Comparison of ENCODE assay signal across 12 cellular contexts in genomic region chr7:116216956-116217570, GRCh38. TPM values are rescaled to one million over a fixed set of nuclear protein-coding genes. Genes with fewer than 3 reads are reported as not detected.
DNase-seq lines count a peak whose midpoint lies in the region; ATAC-seq and TF ChIP-seq lines count a peak whose summit lies in the region.
"Had no signal": no experiment of that assay in that cellular context is flagged by ENCODE, and none has a peak within 500 bp of the region (broad histone marks: within the 10 kb centered on the region; RNA-seq: fewer than 3 reads in every experiment).

No MANE protein-coding gene starts in this region.

- H3K4me3 Mint-ChIP-seq in MCF 10A (ENCODE audit: unreplicated experiment) (no peak overlapping the region), T-cell (peak overlapping the region; percentile 6 to 34 (median 14)), type B pancreatic cell (no peak overlapping the region)

- H3K36me3 ChIP-seq in mammary epithelial cell (ENCODE audit: insufficient read depth, low read length), result peaks cover 2% of the 10 kb centered on the region
- H3K36me3 ChIP-seq: BE2C had no signal

- WGBS in mammary epithelial cell (ENCODE audit: low coverage, missing lambda C conversion rate), result 95% methylated on average over 3 of the region's 3 CpGs

- H3K4me2 ChIP-seq in mammary epithelial cell (ENCODE audit: insufficient read depth, low read depth, low read length), result peak overlapping the region; percentile 76

- H3K36me3 Mint-ChIP-seq in MCF 10A (ENCODE audit: insufficient read depth, unreplicated experiment), result peaks cover 6% of the 10 kb centered on the region
- peaks cover 6% of the 10 kb centered on the region for H3K36me3 Mint-ChIP-seq in T-cell
- H3K36me3 Mint-ChIP-seq in type B pancreatic cell, result peaks cover 11% of the 10 kb centered on the region

- H3K9me3 ChIP-seq in mammary epithelial cell (replicated peaks; ENCODE audit: insufficient read depth, low read length), result no peaks in the 10 kb centered on the region
- H3K9me3 ChIP-seq: BE2C had no signal

- H3K27me3 ChIP-seq in mammary epithelial cell (ENCODE audit: insufficient read depth, low read length), result no peaks in the 10 kb centered on the region
- H3K27me3 ChIP-seq in foreskin keratinocyte, result no peaks in the 10 kb centered on the region

- intact Hi-C loops in mammary epithelial cell (cut with micrococcal nuclease), result no loop called here
- intact Hi-C loops in MCF 10A (cut with micrococcal nuclease), result no loop called here

- H3K9ac ChIP-seq in mammary epithelial cell (ENCODE audit: insufficient read depth, low read length), result peak overlapping the region; percentile 27

- H3K79me2 ChIP-seq in mammary epithelial cell (ENCODE audit: insufficient read depth, low read length), result peaks cover 98% of the 10 kb centered on the region

- peaks cover 37% of the 10 kb centered on the region for H3K4me1 Mint-ChIP-seq in MCF 10A (ENCODE audit: insufficient read depth, unreplicated experiment)
- H3K4me1 Mint-ChIP-seq in T-cell, result peaks cover 91 to 93% (median 92%) of the 10 kb centered on the region in 3 donors
- peaks cover 44% of the 10 kb centered on the region for H3K4me1 Mint-ChIP-seq in type B pancreatic cell (ENCODE audit: unreplicated experiment)

- no peak overlapping the region for H3K27ac Mint-ChIP-seq in MCF 10A (ENCODE audit: low read depth, unreplicated experiment)
- H3K27ac Mint-ChIP-seq in T-cell, result peak overlapping the region; percentile 16 to 66
- peak overlapping the region; percentile 49 for H3K27ac Mint-ChIP-seq in type B pancreatic cell
- H3K27ac Mint-ChIP-seq: activated T-helper 2 cell treated with anti-CD3 and anti-CD28 coated beads, Interferon-gamma antibody, Interleukin-2, Interleukin-4, amounts not matched to agents 10 μg/mL and 5 μg/mL and 100 μg/mL, durations not matched to agents 14 hours and 24 hours and 36 hours had no signal

- dilution Hi-C loops in mammary epithelial cell (cut with HindIII; ENCODE audit: low sequenced_read_pairs), result no loop called here

- POLR2A ChIA-PET in MCF 10A (lab: Yijun Ruan, JAX) (interaction anchor here (1.1 to 4.9 kb wide), 10 partner anchors 9 to 457 kb away, joined by 3 to 63 read pairs (median 8); no protein-coding TSS in a partner anchor), T-cell (lab: Charles Lee) (interaction anchor here (0.9 to 1.1 kb wide), 3 partner anchors 14 to 41 kb away, joined by 3 read pairs; no protein-coding TSS in a partner anchor)

- H3K9me3 Mint-ChIP-seq in MCF 10A (ENCODE audit: unreplicated experiment), result no peaks in the 10 kb centered on the region
- no peaks in the 10 kb centered on the region for H3K9me3 Mint-ChIP-seq in T-cell
- no peaks in the 10 kb centered on the region for H3K9me3 Mint-ChIP-seq in type B pancreatic cell
- H3K9me3 Mint-ChIP-seq: activated T-helper 2 cell treated with anti-CD3 and anti-CD28 coated beads, Interferon-gamma antibody, Interleukin-2, Interleukin-4, amounts not matched to agents 10 μg/mL and 5 μg/mL and 100 μg/mL, durations not matched to agents 14 hours and 24 hours and 36 hours had no signal

- DNase-seq in mammary epithelial cell (no peak), MCF 10A (ENCODE audit: unreplicated experiment) (no peak), T-cell (no peak), foreskin keratinocyte (peak in 1 of 2 donors; percentile 58), type B pancreatic cell (ENCODE audit: extremely low spot score, unreplicated experiment) (no peak), NCI-H748 treated with DMSO at 0.1 percent for 48 hours (lab: John Stamatoyannopoulos, UW) (no peak)
- DNase-seq: BE2C, NCI-H1694, small intestine had no signal

- H3K27me3 Mint-ChIP-seq in MCF 10A (ENCODE audit: insufficient read depth, unreplicated experiment) (no peaks in the 10 kb centered on the region), T-cell (no peaks in the 10 kb centered on the region), type B pancreatic cell (peaks cover 2% of the 10 kb centered on the region)

- H2AFZ ChIP-seq in mammary epithelial cell (ENCODE audit: low read depth, low read length), result no peak overlapping the region

- H3K4me3 ChIP-seq in mammary epithelial cell (replicated peaks in 1 of 3; ENCODE audit: insufficient read depth in 1 of 3, low read depth in 2 of 3, low read length in 3 of 3), result no peak overlapping the region

- H3K4me1 ChIP-seq in mammary epithelial cell (ENCODE audit: insufficient read depth, low read length) (peaks cover 52% of the 10 kb centered on the region), foreskin keratinocyte (peaks cover 54% of the 10 kb centered on the region)
- H3K4me1 ChIP-seq: BE2C had no signal

- CTCF ChIA-PET in mammary epithelial cell (lab: Charles Lee; ENCODE audit: low non-redundant PET) (no interaction called here), MCF 10A (lab: Yijun Ruan, JAX) (interaction anchor here (0.6 to 3.5 kb wide), 7 partner anchors 8 to 118 kb away, joined by 3 to 15 read pairs (median 6); no protein-coding TSS in a partner anchor), T-cell (lab: Charles Lee) (interaction anchor here (0.7 to 5.5 kb wide), 6 partner anchors 15 to 37 kb away, joined by 4 to 32 read pairs (median 8); no protein-coding TSS in a partner anchor)

- in situ Hi-C loops in mammary epithelial cell (cut with MboI; ENCODE audit: low sequenced_read_pairs in 2 of 2), result no loop called here

- peaks cover 2% of the 10 kb centered on the region for H4K20me1 ChIP-seq in mammary epithelial cell (ENCODE audit: insufficient read depth, low read length)

- TF ChIP-seq CTCF in mammary epithelial cell (conservative IDR thresholded peaks at IDR 0.05 in 1 of 2, IDR thresholded peaks at IDR 0.05 in 1 of 2; ENCODE audit: extremely low read depth in 1 of 2, insufficient read depth in 1 of 2, low read depth in 1 of 2, low read length in 2 of 2) (no peak), MCF 10A (IDR thresholded peaks at IDR 0.05; ENCODE audit: unreplicated experiment) (no peak), foreskin keratinocyte (conservative IDR thresholded peaks at IDR 0.05) (no peak), type B pancreatic cell (conservative IDR thresholded peaks at IDR 0.05) (no peak)

- no peak for ATAC-seq in T-cell (replicated peaks in 1 of 4)
- ATAC-seq in foreskin keratinocyte, result peak; percentile 79
- ATAC-seq in GM19455 (IDR thresholded peaks at IDR 0.05; ENCODE audit: unreplicated experiment), result no peak
- ATAC-seq in HG03442 (IDR thresholded peaks at IDR 0.05; ENCODE audit: unreplicated experiment), result no peak

- BruUV-seq in mammary epithelial cell (replicated peaks; lab: Mats Ljungman, UMichigan) (no TSS peak), MCF 10A (replicated peaks; lab: Mats Ljungman, UMichigan) (no TSS peak)

- peak overlapping the region; percentile 93 for H3K27ac ChIP-seq in mammary epithelial cell (ENCODE audit: insufficient read depth, low read depth, low read length)
- no peak overlapping the region for H3K27ac ChIP-seq in foreskin keratinocyte

RNA-seq across cellular contexts. Expression of gene TES, which starts 6.7 kb away (rescaled TPM):
- total RNA-seq in mammary epithelial cell (100 to 1,000 TPM; 189 to 424 TPM), MCF 10A (2022) (150 and 162 TPM in 2 replicates), T-cell (100 to 1,000 TPM; 101 to 132 (median 117) TPM), foreskin keratinocyte (115 and 130 TPM in 2 replicates), type B pancreatic cell (ENCODE audit: low replicate concordance) (91.1 and 135 TPM in 2 replicates)
- polyA plus RNA-seq in mammary epithelial cell (113 TPM), foreskin keratinocyte (53.6 and 55.3 TPM in 2 replicates)
- polyA minus RNA-seq in mammary epithelial cell, result 210 TPM

Comparison
In these comparisons a context has a peak if more than half of its experiments do, and no peak if none do; other contexts are left out.
1. H3K4me3 Mint-ChIP-seq: peak in T-cell (3 of 3); none in MCF 10A (single experiment) and type B pancreatic cell (single experiment).